In the genomic region with DNA sequence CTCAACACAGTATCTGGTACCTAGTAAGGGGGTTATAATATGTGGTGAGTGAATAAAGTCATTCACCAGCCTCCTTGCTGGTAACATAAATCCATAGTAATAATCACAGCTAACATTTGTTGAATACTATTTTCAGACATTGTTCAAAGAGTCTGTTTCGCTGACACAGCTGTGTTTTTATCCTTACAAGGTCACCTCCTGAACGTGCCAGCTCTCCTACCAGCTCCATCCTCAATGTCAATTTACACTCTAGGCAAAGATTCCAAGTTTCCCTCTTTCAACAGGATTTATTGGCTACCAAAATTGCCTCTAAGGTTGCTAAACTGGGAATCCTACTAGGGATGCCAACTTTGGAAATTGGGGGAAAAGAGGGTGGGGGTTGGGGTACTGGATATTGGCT, we compare ENCODE assay signal across 11 cellular contexts.
"Had no signal": no experiment of that assay in that cellular context is flagged by ENCODE, and none has a peak within 500 bp of the region (broad histone marks: within the 10 kb centered on the region; RNA-seq: fewer than 3 reads in every experiment).

No MANE protein-coding gene starts in this region.

- H3K27me3 Mint-ChIP-seq: activated naive CD4-positive, alpha-beta T cell treated with anti-CD3 and anti-CD28 coated beads, Interleukin-2, amount 10 ng/mL, durations not matched to agents 7 days and 5 days had no signal

- H3K4me3 ChIP-seq: stomach, tibial nerve had no signal

- H3K27me3 ChIP-seq: stomach, tibial nerve had no signal

- H3K27ac Mint-ChIP-seq: activated naive CD4-positive, alpha-beta T cell treated with anti-CD3 and anti-CD28 coated beads, Interleukin-2, amount 10 ng/mL, durations not matched to agents 7 days and 5 days; activated T-helper 2 cell treated with anti-CD3 and anti-CD28 coated beads, Interferon-gamma antibody, Interleukin-2, Interleukin-4, amounts not matched to agents 10 μg/mL and 5 μg/mL and 100 μg/mL, durations not matched to agents 14 hours and 24 hours and 36 hours; endodermal cell; immature natural killer cell; memory B cell had no signal

- H3K4me3 Mint-ChIP-seq: activated naive CD4-positive, alpha-beta T cell treated with anti-CD3 and anti-CD28 coated beads, Interleukin-2, amount 10 ng/mL, durations not matched to agents 7 days and 5 days; endodermal cell; immature natural killer cell; memory B cell had no signal

- DNase-seq: activated CD4-positive, alpha-beta T cell treated with anti-CD3 and anti-CD28 coated beads, Interleukin-2, amount 50 U/mL, for 1 hour; activated naive CD4-positive, alpha-beta T cell treated with anti-CD3 and anti-CD28 coated beads, Interleukin-2, amount 10 ng/mL, durations not matched to agents 7 days and 5 days; activated T-cell treated with anti-CD3 and anti-CD28 coated beads for 4 hours; endodermal cell; erythroblast; immature natural killer cell; left cardiac atrium; stomach had no signal

- H3K9me3 ChIP-seq: stomach, tibial nerve had no signal

- H3K9me3 Mint-ChIP-seq: activated naive CD4-positive, alpha-beta T cell treated with anti-CD3 and anti-CD28 coated beads, Interleukin-2, amount 10 ng/mL, durations not matched to agents 7 days and 5 days; activated T-helper 2 cell treated with anti-CD3 and anti-CD28 coated beads, Interferon-gamma antibody, Interleukin-2, Interleukin-4, amounts not matched to agents 10 μg/mL and 5 μg/mL and 100 μg/mL, durations not matched to agents 14 hours and 24 hours and 36 hours; immature natural killer cell; memory B cell had no signal

- H3K4me1 Mint-ChIP-seq: activated naive CD4-positive, alpha-beta T cell treated with anti-CD3 and anti-CD28 coated beads, Interleukin-2, amount 10 ng/mL, durations not matched to agents 7 days and 5 days; endodermal cell; immature natural killer cell; memory B cell had no signal

- H3K36me3 Mint-ChIP-seq: activated naive CD4-positive, alpha-beta T cell treated with anti-CD3 and anti-CD28 coated beads, Interleukin-2, amount 10 ng/mL, durations not matched to agents 7 days and 5 days; immature natural killer cell; memory B cell had no signal
